ENCODE assay signal across 1 cellular context in the genomic region with DNA sequence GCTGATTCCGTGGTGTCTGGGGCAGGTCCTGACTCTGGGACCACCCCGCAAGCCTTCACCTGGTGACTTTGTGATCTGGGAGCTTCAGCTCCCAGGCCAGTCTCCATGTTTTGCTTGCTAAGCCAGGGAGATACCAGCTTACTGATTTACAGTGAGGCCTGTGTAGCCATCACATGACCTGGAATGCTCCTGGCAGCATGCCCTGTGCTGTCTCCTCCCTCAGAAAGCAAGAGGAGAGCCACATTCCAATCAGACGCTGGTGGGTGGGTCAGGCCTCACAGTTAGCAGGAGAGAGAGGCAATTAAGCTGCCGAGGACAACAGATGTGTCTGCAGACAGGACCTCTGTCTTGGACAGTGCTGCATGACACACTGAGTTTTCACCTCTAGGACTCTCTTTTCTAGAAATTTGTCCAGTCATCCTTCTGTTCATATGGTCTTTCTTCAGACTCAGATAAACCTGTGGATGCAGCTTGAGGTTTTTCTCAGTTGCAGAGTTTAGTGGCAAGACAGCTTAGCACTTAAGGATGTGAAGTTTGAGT.
TF ChIP-seq lines count a peak whose summit lies in the region.

No MANE protein-coding gene starts in this region.

TF ChIP-seq in HepG2, 621 proteins besides CTCF, POLR2A, EP300 and RAD21 (continued from another document and continues in another):
- no peak for TF ChIP-seq ZNF383 (CRISPR knock-in tag; IDR thresholded peaks at IDR 0.05; ENCODE audit: borderline replicate concordance)
- TF ChIP-seq NFATC3 (CRISPR knock-in tag; IDR thresholded peaks at IDR 0.05) = no peak
- no peak for TF ChIP-seq ZNF343 (CRISPR knock-in tag; IDR thresholded peaks at IDR 0.05)
- TF ChIP-seq NFIB (CRISPR knock-in tag; IDR thresholded peaks at IDR 0.05; ENCODE audit: borderline replicate concordance) = no peak
- TF ChIP-seq, protein P1, sequence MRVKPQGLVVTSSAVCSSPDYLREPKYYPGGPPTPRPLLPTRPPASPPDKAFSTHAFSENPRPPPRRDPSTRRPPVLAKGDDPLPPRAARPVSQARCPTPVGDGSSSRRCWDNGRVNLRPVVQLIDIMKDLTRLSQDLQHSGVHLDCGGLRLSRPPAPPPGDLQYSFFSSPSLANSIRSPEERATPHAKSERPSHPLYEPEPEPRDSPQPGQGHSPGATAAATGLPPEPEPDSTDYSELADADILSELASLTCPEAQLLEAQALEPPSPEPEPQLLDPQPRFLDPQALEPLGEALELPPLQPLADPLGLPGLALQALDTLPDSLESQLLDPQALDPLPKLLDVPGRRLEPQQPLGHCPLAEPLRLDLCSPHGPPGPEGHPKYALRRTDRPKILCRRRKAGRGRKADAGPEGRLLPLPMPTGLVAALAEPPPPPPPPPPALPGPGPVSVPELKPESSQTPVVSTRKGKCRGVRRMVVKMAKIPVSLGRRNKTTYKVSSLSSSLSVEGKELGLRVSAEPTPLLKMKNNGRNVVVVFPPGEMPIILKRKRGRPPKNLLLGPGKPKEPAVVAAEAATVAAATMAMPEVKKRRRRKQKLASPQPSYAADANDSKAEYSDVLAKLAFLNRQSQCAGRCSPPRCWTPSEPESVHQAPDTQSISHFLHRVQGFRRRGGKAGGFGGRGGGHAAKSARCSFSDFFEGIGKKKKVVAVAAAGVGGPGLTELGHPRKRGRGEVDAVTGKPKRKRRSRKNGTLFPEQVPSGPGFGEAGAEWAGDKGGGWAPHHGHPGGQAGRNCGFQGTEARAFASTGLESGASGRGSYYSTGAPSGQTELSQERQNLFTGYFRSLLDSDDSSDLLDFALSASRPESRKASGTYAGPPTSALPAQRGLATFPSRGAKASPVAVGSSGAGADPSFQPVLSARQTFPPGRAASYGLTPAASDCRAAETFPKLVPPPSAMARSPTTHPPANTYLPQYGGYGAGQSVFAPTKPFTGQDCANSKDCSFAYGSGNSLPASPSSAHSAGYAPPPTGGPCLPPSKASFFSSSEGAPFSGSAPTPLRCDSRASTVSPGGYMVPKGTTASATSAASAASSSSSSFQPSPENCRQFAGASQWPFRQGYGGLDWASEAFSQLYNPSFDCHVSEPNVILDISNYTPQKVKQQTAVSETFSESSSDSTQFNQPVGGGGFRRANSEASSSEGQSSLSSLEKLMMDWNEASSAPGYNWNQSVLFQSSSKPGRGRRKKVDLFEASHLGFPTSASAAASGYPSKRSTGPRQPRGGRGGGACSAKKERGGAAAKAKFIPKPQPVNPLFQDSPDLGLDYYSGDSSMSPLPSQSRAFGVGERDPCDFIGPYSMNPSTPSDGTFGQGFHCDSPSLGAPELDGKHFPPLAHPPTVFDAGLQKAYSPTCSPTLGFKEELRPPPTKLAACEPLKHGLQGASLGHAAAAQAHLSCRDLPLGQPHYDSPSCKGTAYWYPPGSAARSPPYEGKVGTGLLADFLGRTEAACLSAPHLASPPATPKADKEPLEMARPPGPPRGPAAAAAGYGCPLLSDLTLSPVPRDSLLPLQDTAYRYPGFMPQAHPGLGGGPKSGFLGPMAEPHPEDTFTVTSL (CRISPR knock-in tag; IDR thresholded peaks at IDR 0.05; ENCODE audit: borderline replicate concordance) = no peak
- TF ChIP-seq, protein P2, sequence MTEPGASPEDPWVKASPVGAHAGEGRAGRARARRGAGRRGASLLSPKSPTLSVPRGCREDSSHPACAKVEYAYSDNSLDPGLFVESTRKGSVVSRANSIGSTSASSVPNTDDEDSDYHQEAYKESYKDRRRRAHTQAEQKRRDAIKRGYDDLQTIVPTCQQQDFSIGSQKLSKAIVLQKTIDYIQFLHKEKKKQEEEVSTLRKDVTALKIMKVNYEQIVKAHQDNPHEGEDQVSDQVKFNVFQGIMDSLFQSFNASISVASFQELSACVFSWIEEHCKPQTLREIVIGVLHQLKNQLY (CRISPR knock-in tag; IDR thresholded peaks at IDR 0.05) = 0 out of 2 replicates have a peak, but pooled peaks have one; percentile 24
- peak; percentile 60 for TF ChIP-seq YY1 (IDR thresholded peaks at IDR 0.05; ENCODE audit: insufficient read depth, insufficient replicate concordance, low read depth, low read length)
- no peak for TF ChIP-seq ZFP36L1 (CRISPR knock-in tag; IDR thresholded peaks at IDR 0.05)
- no peak for TF ChIP-seq ZNF260 (CRISPR knock-in tag; IDR thresholded peaks at IDR 0.05; ENCODE audit: borderline replicate concordance, low read depth)
- TF ChIP-seq, protein P3, sequence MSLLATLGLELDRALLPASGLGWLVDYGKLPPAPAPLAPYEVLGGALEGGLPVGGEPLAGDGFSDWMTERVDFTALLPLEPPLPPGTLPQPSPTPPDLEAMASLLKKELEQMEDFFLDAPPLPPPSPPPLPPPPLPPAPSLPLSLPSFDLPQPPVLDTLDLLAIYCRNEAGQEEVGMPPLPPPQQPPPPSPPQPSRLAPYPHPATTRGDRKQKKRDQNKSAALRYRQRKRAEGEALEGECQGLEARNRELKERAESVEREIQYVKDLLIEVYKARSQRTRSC (CRISPR knock-in tag; IDR thresholded peaks at IDR 0.05; ENCODE audit: low read depth) = no peak
- peak; percentile 66; the same call in 1 of the 2 replicates for TF ChIP-seq TBX2 (CRISPR knock-in tag; IDR thresholded peaks at IDR 0.05; ENCODE audit: borderline replicate concordance)
- TF ChIP-seq ZNF160 (CRISPR knock-in tag; IDR thresholded peaks at IDR 0.05) = no peak
- TF ChIP-seq, protein P4, sequence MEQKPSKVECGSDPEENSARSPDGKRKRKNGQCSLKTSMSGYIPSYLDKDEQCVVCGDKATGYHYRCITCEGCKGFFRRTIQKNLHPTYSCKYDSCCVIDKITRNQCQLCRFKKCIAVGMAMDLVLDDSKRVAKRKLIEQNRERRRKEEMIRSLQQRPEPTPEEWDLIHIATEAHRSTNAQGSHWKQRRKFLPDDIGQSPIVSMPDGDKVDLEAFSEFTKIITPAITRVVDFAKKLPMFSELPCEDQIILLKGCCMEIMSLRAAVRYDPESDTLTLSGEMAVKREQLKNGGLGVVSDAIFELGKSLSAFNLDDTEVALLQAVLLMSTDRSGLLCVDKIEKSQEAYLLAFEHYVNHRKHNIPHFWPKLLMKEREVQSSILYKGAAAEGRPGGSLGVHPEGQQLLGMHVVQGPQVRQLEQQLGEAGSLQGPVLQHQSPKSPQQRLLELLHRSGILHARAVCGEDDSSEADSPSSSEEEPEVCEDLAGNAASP (CRISPR knock-in tag; IDR thresholded peaks at IDR 0.05; ENCODE audit: borderline replicate concordance) = peak; percentile 88
- no peak for TF ChIP-seq JUN (CRISPR knock-in tag; IDR thresholded peaks at IDR 0.05)
- TF ChIP-seq BORCS8-MEF2B (CRISPR knock-in tag; IDR thresholded peaks at IDR 0.05) = 0 out of 2 replicates have a peak, but pooled peaks have one; percentile 17
- TF ChIP-seq, protein P5, sequence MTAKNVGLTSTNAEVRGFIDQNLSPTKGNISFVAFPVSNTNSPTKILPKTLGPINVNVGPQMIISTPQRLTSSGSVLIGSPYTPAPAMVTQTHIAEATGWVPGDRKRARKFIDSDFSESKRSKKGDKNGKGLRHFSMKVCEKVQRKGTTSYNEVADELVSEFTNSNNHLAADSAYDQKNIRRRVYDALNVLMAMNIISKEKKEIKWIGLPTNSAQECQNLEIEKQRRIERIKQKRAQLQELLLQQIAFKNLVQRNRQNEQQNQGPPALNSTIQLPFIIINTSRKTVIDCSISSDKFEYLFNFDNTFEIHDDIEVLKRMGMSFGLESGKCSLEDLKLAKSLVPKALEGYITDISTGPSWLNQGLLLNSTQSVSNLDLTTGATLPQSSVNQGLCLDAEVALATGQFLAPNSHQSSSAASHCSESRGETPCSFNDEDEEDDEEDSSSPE (CRISPR knock-in tag; IDR thresholded peaks at IDR 0.05) = peak; percentile 47; the same call in 1 of the 2 replicates
- TF ChIP-seq TOE1 (CRISPR knock-in tag; IDR thresholded peaks at IDR 0.05) = no peak
- TF ChIP-seq CBX5 (CRISPR knock-in tag; IDR thresholded peaks at IDR 0.05; ENCODE audit: borderline replicate concordance) = peak; percentile 52; the same call in 1 of the 2 replicates
- no peak for TF ChIP-seq ZNF562 (CRISPR knock-in tag; IDR thresholded peaks at IDR 0.05; ENCODE audit: borderline replicate concordance)
- no peak for TF ChIP-seq TRIM24 (CRISPR knock-in tag; IDR thresholded peaks at IDR 0.05)
- TF ChIP-seq DR1 (CRISPR knock-in tag; IDR thresholded peaks at IDR 0.05) = peak; percentile 46; the same call in 1 of the 2 replicates
- no peak for TF ChIP-seq SSRP1 (CRISPR knock-in tag; IDR thresholded peaks at IDR 0.05)
- TF ChIP-seq, protein P6, sequence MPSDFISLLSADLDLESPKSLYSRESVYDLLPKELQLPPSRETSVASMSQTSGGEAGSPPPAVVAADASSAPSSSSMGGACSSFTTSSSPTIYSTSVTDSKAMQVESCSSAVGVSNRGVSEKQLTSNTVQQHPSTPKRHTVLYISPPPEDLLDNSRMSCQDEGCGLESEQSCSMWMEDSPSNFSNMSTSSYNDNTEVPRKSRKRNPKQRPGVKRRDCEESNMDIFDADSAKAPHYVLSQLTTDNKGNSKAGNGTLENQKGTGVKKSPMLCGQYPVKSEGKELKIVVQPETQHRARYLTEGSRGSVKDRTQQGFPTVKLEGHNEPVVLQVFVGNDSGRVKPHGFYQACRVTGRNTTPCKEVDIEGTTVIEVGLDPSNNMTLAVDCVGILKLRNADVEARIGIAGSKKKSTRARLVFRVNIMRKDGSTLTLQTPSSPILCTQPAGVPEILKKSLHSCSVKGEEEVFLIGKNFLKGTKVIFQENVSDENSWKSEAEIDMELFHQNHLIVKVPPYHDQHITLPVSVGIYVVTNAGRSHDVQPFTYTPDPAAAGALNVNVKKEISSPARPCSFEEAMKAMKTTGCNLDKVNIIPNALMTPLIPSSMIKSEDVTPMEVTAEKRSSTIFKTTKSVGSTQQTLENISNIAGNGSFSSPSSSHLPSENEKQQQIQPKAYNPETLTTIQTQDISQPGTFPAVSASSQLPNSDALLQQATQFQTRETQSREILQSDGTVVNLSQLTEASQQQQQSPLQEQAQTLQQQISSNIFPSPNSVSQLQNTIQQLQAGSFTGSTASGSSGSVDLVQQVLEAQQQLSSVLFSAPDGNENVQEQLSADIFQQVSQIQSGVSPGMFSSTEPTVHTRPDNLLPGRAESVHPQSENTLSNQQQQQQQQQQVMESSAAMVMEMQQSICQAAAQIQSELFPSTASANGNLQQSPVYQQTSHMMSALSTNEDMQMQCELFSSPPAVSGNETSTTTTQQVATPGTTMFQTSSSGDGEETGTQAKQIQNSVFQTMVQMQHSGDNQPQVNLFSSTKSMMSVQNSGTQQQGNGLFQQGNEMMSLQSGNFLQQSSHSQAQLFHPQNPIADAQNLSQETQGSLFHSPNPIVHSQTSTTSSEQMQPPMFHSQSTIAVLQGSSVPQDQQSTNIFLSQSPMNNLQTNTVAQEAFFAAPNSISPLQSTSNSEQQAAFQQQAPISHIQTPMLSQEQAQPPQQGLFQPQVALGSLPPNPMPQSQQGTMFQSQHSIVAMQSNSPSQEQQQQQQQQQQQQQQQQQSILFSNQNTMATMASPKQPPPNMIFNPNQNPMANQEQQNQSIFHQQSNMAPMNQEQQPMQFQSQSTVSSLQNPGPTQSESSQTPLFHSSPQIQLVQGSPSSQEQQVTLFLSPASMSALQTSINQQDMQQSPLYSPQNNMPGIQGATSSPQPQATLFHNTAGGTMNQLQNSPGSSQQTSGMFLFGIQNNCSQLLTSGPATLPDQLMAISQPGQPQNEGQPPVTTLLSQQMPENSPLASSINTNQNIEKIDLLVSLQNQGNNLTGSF (CRISPR knock-in tag; IDR thresholded peaks at IDR 0.05) = no peak
- no peak for TF ChIP-seq SRF (IDR thresholded peaks at IDR 0.05; ENCODE audit: low read depth, low read length)
- no peak for TF ChIP-seq ZKSCAN5 (CRISPR knock-in tag; IDR thresholded peaks at IDR 0.05)
- no peak for TF ChIP-seq ZNF75D (CRISPR knock-in tag; IDR thresholded peaks at IDR 0.05; ENCODE audit: borderline replicate concordance)
- TF ChIP-seq ZNF883 (CRISPR knock-in tag; IDR thresholded peaks at IDR 0.05; ENCODE audit: not compliant biosample characterization) = no peak
- TF ChIP-seq HDAC2 (CRISPR knock-in tag; IDR thresholded peaks at IDR 0.05) = 0 out of 2 replicates have a peak, but pooled peaks have one; percentile 34
- TF ChIP-seq KDM3A (CRISPR knock-in tag; IDR thresholded peaks at IDR 0.05; ENCODE audit: low read depth) = 0 out of 2 replicates have a peak, but pooled peaks have one; percentile 57
- TF ChIP-seq GABPB1 (CRISPR knock-in tag; IDR thresholded peaks at IDR 0.05) = no peak
- no peak for TF ChIP-seq ZNF564 (CRISPR knock-in tag; IDR thresholded peaks at IDR 0.05)
- TF ChIP-seq, protein P7, sequence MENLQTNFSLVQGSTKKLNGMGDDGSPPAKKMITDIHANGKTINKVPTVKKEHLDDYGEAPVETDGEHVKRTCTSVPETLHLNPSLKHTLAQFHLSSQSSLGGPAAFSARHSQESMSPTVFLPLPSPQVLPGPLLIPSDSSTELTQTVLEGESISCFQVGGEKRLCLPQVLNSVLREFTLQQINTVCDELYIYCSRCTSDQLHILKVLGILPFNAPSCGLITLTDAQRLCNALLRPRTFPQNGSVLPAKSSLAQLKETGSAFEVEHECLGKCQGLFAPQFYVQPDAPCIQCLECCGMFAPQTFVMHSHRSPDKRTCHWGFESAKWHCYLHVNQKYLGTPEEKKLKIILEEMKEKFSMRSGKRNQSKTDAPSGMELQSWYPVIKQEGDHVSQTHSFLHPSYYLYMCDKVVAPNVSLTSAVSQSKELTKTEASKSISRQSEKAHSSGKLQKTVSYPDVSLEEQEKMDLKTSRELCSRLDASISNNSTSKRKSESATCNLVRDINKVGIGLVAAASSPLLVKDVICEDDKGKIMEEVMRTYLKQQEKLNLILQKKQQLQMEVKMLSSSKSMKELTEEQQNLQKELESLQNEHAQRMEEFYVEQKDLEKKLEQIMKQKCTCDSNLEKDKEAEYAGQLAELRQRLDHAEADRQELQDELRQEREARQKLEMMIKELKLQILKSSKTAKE (CRISPR knock-in tag; IDR thresholded peaks at IDR 0.05; ENCODE audit: borderline replicate concordance) = no peak
- no peak for TF ChIP-seq CC2D1A (CRISPR knock-in tag; IDR thresholded peaks at IDR 0.05)
- no peak for TF ChIP-seq SP4 (CRISPR knock-in tag; IDR thresholded peaks at IDR 0.05)
- no peak for TF ChIP-seq ZNF296 (CRISPR knock-in tag; conservative IDR thresholded peaks at IDR 0.05)
- 0 out of 2 replicates have a peak, but pooled peaks have one; percentile 56 for TF ChIP-seq CAMTA2 (CRISPR knock-in tag; IDR thresholded peaks at IDR 0.05; ENCODE audit: borderline replicate concordance)
- no peak for TF ChIP-seq GPN1 (CRISPR knock-in tag; IDR thresholded peaks at IDR 0.05; ENCODE audit: borderline replicate concordance)
- no peak for TF ChIP-seq ZNF510 (CRISPR knock-in tag; IDR thresholded peaks at IDR 0.05; ENCODE audit: low read depth)
- TF ChIP-seq, protein P8, sequence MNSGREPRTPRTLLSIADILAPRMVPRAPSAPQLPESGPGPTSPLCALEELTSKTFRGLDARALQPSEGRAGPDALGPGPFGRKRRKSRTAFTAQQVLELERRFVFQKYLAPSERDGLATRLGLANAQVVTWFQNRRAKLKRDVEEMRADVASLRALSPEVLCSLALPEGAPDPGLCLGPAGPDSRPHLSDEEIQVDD (CRISPR knock-in tag; IDR thresholded peaks at IDR 0.05; ENCODE audit: borderline replicate concordance) = no peak
- TF ChIP-seq ZNF446 (CRISPR knock-in tag; IDR thresholded peaks at IDR 0.05) = no peak
- TF ChIP-seq GABPA (IDR thresholded peaks at IDR 0.05; ENCODE audit: low read depth, low read length) = no peak
- TF ChIP-seq GABPA (CRISPR knock-in tag; IDR thresholded peaks at IDR 0.05; ENCODE audit: low read depth) = peak; percentile 47
- TF ChIP-seq ATF7 (IDR thresholded peaks at IDR 0.05) = no peak
- no peak for TF ChIP-seq ATF7 (CRISPR knock-in tag; IDR thresholded peaks at IDR 0.05)
- TF ChIP-seq ZMYM3 (CRISPR knock-in tag; IDR thresholded peaks at IDR 0.05) = no peak
- no peak for TF ChIP-seq ZNF180 (CRISPR knock-in tag; IDR thresholded peaks at IDR 0.05; ENCODE audit: borderline replicate concordance, low read depth)
- TF ChIP-seq ZKSCAN8 (CRISPR knock-in tag; IDR thresholded peaks at IDR 0.05; ENCODE audit: borderline replicate concordance) = no peak
- TF ChIP-seq ZNF549 (CRISPR knock-in tag; IDR thresholded peaks at IDR 0.05) = no peak
- TF ChIP-seq FOXO1 (CRISPR knock-in tag; IDR thresholded peaks at IDR 0.05) = 0 out of 2 replicates have a peak, but pooled peaks have one; percentile 1
- TF ChIP-seq ZNF441 (CRISPR knock-in tag; IDR thresholded peaks at IDR 0.05; ENCODE audit: borderline replicate concordance) = no peak
